Comparison of ENCODE assay signal across 1 cellular context in the genomic region with DNA sequence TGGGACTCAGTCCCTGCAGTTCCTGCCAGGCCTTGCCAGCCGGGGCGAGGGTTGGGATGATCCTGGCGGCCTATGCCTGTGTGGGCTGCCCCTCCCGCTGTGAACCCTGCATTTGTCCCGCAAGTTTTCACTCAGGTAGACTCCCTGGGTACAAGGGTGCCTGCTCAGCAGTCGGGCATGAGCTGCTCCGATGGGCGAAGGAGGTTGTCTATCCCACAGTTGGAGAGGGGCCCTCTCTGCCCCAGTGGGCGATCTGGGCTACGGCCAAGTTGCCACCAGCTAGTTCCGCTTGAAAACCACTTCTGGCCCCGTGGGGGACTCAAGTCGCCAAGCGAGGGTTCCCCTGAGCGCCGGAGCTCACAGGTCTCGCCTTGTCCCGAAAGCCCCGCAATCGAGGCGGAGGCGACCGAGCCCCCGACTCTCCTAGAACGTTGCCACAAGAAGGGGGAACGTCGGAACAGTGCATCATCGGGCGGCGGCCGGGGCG.
TF ChIP-seq lines count a peak whose summit lies in the region.

No MANE protein-coding gene starts in this region.

TF ChIP-seq in HEK293, 187 proteins besides CTCF, POLR2A, EP300 and RAD21 (continued from another document):
- TF ChIP-seq, protein P1, sequence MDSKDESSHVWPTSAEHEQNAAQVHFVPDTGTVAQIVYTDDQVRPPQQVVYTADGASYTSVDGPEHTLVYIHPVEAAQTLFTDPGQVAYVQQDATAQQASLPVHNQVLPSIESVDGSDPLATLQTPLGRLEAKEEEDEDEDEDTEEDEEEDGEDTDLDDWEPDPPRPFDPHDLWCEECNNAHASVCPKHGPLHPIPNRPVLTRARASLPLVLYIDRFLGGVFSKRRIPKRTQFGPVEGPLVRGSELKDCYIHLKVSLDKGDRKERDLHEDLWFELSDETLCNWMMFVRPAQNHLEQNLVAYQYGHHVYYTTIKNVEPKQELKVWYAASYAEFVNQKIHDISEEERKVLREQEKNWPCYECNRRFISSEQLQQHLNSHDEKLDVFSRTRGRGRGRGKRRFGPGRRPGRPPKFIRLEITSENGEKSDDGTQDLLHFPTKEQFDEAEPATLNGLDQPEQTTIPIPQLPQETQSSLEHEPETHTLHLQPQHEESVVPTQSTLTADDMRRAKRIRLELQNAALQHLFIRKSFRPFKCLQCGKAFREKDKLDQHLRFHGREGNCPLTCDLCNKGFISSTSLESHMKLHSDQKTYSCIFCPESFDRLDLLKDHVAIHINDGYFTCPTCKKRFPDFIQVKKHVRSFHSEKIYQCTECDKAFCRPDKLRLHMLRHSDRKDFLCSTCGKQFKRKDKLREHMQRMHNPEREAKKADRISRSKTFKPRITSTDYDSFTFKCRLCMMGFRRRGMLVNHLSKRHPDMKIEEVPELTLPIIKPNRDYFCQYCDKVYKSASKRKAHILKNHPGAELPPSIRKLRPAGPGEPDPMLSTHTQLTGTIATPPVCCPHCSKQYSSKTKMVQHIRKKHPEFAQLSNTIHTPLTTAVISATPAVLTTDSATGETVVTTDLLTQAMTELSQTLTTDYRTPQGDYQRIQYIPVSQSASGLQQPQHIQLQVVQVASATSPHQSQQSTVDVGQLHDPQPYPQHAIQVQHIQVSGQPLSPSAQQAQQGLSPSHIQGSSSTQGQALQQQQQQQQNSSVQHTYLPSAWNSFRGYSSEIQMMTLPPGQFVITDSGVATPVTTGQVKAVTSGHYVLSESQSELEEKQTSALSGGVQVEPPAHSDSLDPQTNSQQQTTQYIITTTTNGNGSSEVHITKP (tag by site-specific recombination; IDR thresholded peaks at IDR 0.05) = 0 out of 2 replicates have a peak, but pooled peaks have one; percentile 30
- TF ChIP-seq ZFHX2 (tag by site-specific recombination; conservative IDR thresholded peaks at IDR 0.05) (peak; percentile 71), MEIS1 (CRISPR knock-in tag; IDR thresholded peaks at IDR 0.05; ENCODE audit: borderline replicate concordance) (no peak), ZNF366 (tag by site-specific recombination; conservative IDR thresholded peaks at IDR 0.05) (no peak), ZBTB20 (tag by site-specific recombination; IDR thresholded peaks at IDR 0.05) (peak; percentile 75), YY1 (tag by site-specific recombination; IDR thresholded peaks at IDR 0.05) (no peak), GLIS2 (tag by site-specific recombination; IDR thresholded peaks at IDR 0.05) (peak; percentile 86), ZNF174 (tag by site-specific recombination; IDR thresholded peaks at IDR 0.05) (no peak), ZNF341 (tag by site-specific recombination; IDR thresholded peaks at IDR 0.05; ENCODE audit: low read depth) (peak; percentile 69), ZNF600 (tag by site-specific recombination; IDR thresholded peaks at IDR 0.05) (peak; percentile 48), BCL11B (tag by site-specific recombination; IDR thresholded peaks at IDR 0.05; ENCODE audit: low read depth) (no peak), ZNF157 (tag by site-specific recombination; IDR thresholded peaks at IDR 0.05) (no peak), ZNF501 (tag by site-specific recombination; IDR thresholded peaks at IDR 0.05) (0 out of 2 replicates have a peak, but pooled peaks have one; percentile 41), ZNF214 (tag by site-specific recombination; IDR thresholded peaks at IDR 0.05; ENCODE audit: borderline replicate concordance) (no peak), ZBTB17 (tag by site-specific recombination; IDR thresholded peaks at IDR 0.05) (peak; percentile 45), EGR2 (tag by site-specific recombination; IDR thresholded peaks at IDR 0.05; ENCODE audit: low read depth) (peak; percentile 56), ZNF19 (tag by site-specific recombination; IDR thresholded peaks at IDR 0.05; ENCODE audit: low read depth) (no peak), ZBTB7A (tag by site-specific recombination; IDR thresholded peaks at IDR 0.05; ENCODE audit: low read depth) (peak; percentile 73; the same call in 1 of the 2 replicates), ZNF514 (tag by site-specific recombination; IDR thresholded peaks at IDR 0.05) (no peak), ZNF335 (tag by site-specific recombination; conservative IDR thresholded peaks at IDR 0.05) (peak; percentile 92), ZNF248 (tag by site-specific recombination; IDR thresholded peaks at IDR 0.05) (no peak), ZNF24 (tag by site-specific recombination; IDR thresholded peaks at IDR 0.05) (no peak), HOXC10 (CRISPR knock-in tag; IDR thresholded peaks at IDR 0.05) (no peak), IKZF3 (tag by site-specific recombination; IDR thresholded peaks at IDR 0.05) (peak; percentile 60), ZEB2 (tag by site-specific recombination; IDR thresholded peaks at IDR 0.05) (0 out of 2 replicates have a peak, but pooled peaks have one; percentile 57), GFI1B (tag by site-specific recombination; IDR thresholded peaks at IDR 0.05) (no peak), GLI4 (tag by site-specific recombination; IDR thresholded peaks at IDR 0.05) (0 out of 2 replicates have a peak, but pooled peaks have one; percentile 24), SETDB1 (IDR thresholded peaks at IDR 0.05; ENCODE audit: insufficient read length, low read length) (no peak), KLF1 (tag by site-specific recombination; IDR thresholded peaks at IDR 0.05) (0 out of 2 replicates have a peak, but pooled peaks have one; percentile 12), ZNF707 (tag by site-specific recombination; IDR thresholded peaks at IDR 0.05) (no peak), ZBTB8A (tag by site-specific recombination; IDR thresholded peaks at IDR 0.05) (peak; percentile 84), ZBTB21 (tag by site-specific recombination; IDR thresholded peaks at IDR 0.05) (peak; percentile 18; the same call in 1 of the 2 replicates), ZNF239 (tag by site-specific recombination; IDR thresholded peaks at IDR 0.05) (no peak), GLIS1 (tag by site-specific recombination; IDR thresholded peaks at IDR 0.05) (peak; percentile 31; the same call in 1 of the 2 replicates), ZNF10 (tag by site-specific recombination; IDR thresholded peaks at IDR 0.05) (0 out of 2 replicates have a peak, but pooled peaks have one; percentile 8), ZNF776 (tag by site-specific recombination; IDR thresholded peaks at IDR 0.05; ENCODE audit: borderline replicate concordance) (no peak), ZBTB48 (tag by site-specific recombination; IDR thresholded peaks at IDR 0.05) (peak; percentile 81), ZNF140 (tag by site-specific recombination; IDR thresholded peaks at IDR 0.05) (no peak)
- TF ChIP-seq, protein P2, sequence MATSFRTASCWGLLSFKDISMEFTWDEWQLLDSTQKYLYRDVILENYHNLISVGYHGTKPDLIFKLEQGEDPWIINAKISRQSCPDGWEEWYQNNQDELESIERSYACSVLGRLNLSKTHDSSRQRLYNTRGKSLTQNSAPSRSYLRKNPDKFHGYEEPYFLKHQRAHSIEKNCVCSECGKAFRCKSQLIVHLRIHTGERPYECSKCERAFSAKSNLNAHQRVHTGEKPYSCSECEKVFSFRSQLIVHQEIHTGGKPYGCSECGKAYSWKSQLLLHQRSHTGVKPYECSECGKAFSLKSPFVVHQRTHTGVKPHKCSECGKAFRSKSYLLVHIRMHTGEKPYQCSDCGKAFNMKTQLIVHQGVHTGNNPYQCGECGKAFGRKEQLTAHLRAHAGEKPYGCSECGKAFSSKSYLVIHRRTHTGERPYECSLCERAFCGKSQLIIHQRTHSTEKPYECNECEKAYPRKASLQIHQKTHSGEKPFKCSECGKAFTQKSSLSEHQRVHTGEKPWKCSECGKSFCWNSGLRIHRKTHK (tag by site-specific recombination; IDR thresholded peaks at IDR 0.05) = no peak
- TF ChIP-seq, protein P3, sequence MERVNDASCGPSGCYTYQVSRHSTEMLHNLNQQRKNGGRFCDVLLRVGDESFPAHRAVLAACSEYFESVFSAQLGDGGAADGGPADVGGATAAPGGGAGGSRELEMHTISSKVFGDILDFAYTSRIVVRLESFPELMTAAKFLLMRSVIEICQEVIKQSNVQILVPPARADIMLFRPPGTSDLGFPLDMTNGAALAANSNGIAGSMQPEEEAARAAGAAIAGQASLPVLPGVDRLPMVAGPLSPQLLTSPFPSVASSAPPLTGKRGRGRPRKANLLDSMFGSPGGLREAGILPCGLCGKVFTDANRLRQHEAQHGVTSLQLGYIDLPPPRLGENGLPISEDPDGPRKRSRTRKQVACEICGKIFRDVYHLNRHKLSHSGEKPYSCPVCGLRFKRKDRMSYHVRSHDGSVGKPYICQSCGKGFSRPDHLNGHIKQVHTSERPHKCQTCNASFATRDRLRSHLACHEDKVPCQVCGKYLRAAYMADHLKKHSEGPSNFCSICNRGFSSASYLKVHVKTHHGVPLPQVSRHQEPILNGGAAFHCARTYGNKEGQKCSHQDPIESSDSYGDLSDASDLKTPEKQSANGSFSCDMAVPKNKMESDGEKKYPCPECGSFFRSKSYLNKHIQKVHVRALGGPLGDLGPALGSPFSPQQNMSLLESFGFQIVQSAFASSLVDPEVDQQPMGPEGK (tag by site-specific recombination; IDR thresholded peaks at IDR 0.05) = peak; percentile 83
- TF ChIP-seq, protein P4, sequence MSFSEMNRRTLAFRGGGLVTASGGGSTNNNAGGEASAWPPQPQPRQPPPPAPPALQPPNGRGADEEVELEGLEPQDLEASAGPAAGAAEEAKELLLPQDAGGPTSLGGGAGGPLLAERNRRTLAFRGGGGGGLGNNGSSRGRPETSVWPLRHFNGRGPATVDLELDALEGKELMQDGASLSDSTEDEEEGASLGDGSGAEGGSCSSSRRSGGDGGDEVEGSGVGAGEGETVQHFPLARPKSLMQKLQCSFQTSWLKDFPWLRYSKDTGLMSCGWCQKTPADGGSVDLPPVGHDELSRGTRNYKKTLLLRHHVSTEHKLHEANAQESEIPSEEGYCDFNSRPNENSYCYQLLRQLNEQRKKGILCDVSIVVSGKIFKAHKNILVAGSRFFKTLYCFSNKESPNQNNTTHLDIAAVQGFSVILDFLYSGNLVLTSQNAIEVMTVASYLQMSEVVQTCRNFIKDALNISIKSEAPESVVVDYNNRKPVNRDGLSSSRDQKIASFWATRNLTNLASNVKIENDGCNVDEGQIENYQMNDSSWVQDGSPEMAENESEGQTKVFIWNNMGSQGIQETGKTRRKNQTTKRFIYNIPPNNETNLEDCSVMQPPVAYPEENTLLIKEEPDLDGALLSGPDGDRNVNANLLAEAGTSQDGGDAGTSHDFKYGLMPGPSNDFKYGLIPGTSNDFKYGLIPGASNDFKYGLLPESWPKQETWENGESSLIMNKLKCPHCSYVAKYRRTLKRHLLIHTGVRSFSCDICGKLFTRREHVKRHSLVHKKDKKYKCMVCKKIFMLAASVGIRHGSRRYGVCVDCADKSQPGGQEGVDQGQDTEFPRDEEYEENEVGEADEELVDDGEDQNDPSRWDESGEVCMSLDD (tag by site-specific recombination; IDR thresholded peaks at IDR 0.05) = peak; percentile 74
- TF ChIP-seq, protein P5, sequence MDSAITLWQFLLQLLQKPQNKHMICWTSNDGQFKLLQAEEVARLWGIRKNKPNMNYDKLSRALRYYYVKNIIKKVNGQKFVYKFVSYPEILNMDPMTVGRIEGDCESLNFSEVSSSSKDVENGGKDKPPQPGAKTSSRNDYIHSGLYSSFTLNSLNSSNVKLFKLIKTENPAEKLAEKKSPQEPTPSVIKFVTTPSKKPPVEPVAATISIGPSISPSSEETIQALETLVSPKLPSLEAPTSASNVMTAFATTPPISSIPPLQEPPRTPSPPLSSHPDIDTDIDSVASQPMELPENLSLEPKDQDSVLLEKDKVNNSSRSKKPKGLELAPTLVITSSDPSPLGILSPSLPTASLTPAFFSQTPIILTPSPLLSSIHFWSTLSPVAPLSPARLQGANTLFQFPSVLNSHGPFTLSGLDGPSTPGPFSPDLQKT (IDR thresholded peaks at IDR 0.05; ENCODE audit: borderline replicate concordance, low read depth, low read length) = no peak
- TF ChIP-seq, protein P6, sequence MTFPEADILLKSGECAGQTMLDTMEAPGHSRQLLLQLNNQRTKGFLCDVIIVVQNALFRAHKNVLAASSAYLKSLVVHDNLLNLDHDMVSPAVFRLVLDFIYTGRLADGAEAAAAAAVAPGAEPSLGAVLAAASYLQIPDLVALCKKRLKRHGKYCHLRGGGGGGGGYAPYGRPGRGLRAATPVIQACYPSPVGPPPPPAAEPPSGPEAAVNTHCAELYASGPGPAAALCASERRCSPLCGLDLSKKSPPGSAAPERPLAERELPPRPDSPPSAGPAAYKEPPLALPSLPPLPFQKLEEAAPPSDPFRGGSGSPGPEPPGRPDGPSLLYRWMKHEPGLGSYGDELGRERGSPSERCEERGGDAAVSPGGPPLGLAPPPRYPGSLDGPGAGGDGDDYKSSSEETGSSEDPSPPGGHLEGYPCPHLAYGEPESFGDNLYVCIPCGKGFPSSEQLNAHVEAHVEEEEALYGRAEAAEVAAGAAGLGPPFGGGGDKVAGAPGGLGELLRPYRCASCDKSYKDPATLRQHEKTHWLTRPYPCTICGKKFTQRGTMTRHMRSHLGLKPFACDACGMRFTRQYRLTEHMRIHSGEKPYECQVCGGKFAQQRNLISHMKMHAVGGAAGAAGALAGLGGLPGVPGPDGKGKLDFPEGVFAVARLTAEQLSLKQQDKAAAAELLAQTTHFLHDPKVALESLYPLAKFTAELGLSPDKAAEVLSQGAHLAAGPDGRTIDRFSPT (tag by site-specific recombination; IDR thresholded peaks at IDR 0.05) = peak; percentile 83
- TF ChIP-seq, protein P7, sequence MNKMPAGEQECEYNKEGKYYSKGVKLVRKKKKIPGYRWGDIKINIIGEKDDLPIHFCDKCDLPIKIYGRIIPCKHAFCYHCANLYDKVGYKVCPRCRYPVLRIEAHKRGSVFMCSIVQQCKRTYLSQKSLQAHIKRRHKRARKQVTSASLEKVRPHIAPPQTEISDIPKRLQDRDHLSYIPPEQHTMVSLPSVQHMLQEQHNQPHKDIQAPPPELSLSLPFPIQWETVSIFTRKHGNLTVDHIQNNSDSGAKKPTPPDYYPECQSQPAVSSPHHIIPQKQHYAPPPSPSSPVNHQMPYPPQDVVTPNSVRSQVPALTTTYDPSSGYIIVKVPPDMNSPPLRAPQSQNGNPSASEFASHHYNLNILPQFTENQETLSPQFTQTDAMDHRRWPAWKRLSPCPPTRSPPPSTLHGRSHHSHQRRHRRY (tag by site-specific recombination; IDR thresholded peaks at IDR 0.05) = no peak
